9 cellular contexts compared by ENCODE assay signal in genomic region chr4:168880811-168881595, GRCh38.
DNase-seq lines count a peak whose midpoint lies in the region; ATAC-seq lines count a peak whose summit lies in the region.
"Had no signal": no experiment of that assay in that cellular context is flagged by ENCODE, and none has a peak within 500 bp of the region (broad histone marks: within the 10 kb centered on the region; RNA-seq: fewer than 3 reads in every experiment).

No MANE protein-coding gene starts in this region.

- peaks cover 0 to 1% (median 0%) of the 10 kb centered on the region in 11 donors for H3K9me3 Mint-ChIP-seq in naive thymus-derived CD4-positive, alpha-beta T cell

- no peak overlapping the region for H3K27ac ChIP-seq in naive thymus-derived CD4-positive, alpha-beta T cell (ENCODE audit: low read depth, low read length)

- H3K4me1 Mint-ChIP-seq in naive thymus-derived CD4-positive, alpha-beta T cell, result peaks cover 5 to 21% (median 11%) of the 10 kb centered on the region in 7 donors

- intact Hi-C loops in naive thymus-derived CD4-positive, alpha-beta T cell (cut with micrococcal nuclease), result no loop called here

- peak; percentile 71 for ATAC-seq in GM18861 (IDR thresholded peaks at IDR 0.05; ENCODE audit: unreplicated experiment)
- ATAC-seq in HG02840 (IDR thresholded peaks at IDR 0.05; ENCODE audit: low FRiP score, unreplicated experiment), result peak; percentile 69
- ATAC-seq in naive thymus-derived CD4-positive, alpha-beta T cell, result peak; percentile 79
- ATAC-seq: Right ventricle myocardium inferior had no signal

- no peaks in the 10 kb centered on the region for H3K9me3 ChIP-seq in naive thymus-derived CD4-positive, alpha-beta T cell (ENCODE audit: control insufficient read depth in 2 of 3, low read length in 3 of 3)

- H3K27ac Mint-ChIP-seq in naive thymus-derived CD4-positive, alpha-beta T cell, result no peak overlapping the region

- no peak overlapping the region for H3K4me3 ChIP-seq in naive thymus-derived CD4-positive, alpha-beta T cell (ENCODE audit: low read length)

- H3K27me3 ChIP-seq in naive thymus-derived CD4-positive, alpha-beta T cell (ENCODE audit: control insufficient read depth in 2 of 2, insufficient read depth in 2 of 2, low read length in 2 of 2), result no peaks in the 10 kb centered on the region

- no peaks in the 10 kb centered on the region for H3K36me3 ChIP-seq in naive thymus-derived CD4-positive, alpha-beta T cell (ENCODE audit: control insufficient read depth in 2 of 3, insufficient read depth in 3 of 3, low read length in 3 of 3)

- peaks cover 30 to 55% (median 48%) of the 10 kb centered on the region in 5 donors for H3K27me3 Mint-ChIP-seq in naive thymus-derived CD4-positive, alpha-beta T cell

- CTCF ChIA-PET in naive thymus-derived CD4-positive, alpha-beta T cell (lab: Charles Lee), result no interaction called here

- no peak overlapping the region for H3K4me3 Mint-ChIP-seq in naive thymus-derived CD4-positive, alpha-beta T cell

- H3K4me1 ChIP-seq in naive thymus-derived CD4-positive, alpha-beta T cell (ENCODE audit: control insufficient read depth in 2 of 2, insufficient read depth in 2 of 2, low read length in 2 of 2), result no peaks in the 10 kb centered on the region

- DNase-seq in SIG-M5 (lab: John Stamatoyannopoulos, UW) (peak; percentile 79), kidney tubule cell (ENCODE audit: low spot score) (no peak), NK-92 (lab: John Stamatoyannopoulos, UW; ENCODE audit: unreplicated experiment) (no peak)
- DNase-seq in naive thymus-derived CD4-positive, alpha-beta T cell, result no peak
- DNase-seq in stimulated activated CD4-positive, alpha-beta T cell treated with anti-CD3 and anti-CD28 coated beads, Interleukin-15, amount 100 ng/mL, for 24 hours, result no peak
- no peak for DNase-seq in activated CD4-positive, CD25-positive, alpha-beta regulatory T cell (lab: John Stamatoyannopoulos, UW)

- POLR2A ChIA-PET in naive thymus-derived CD4-positive, alpha-beta T cell (lab: Charles Lee), result no interaction called here

- H3K36me3 Mint-ChIP-seq in naive thymus-derived CD4-positive, alpha-beta T cell, result peaks cover 0 to 9% (median 4%) of the 10 kb centered on the region in 5 donors
